ENCODE assay signal across 1 cellular context in the genomic region with DNA sequence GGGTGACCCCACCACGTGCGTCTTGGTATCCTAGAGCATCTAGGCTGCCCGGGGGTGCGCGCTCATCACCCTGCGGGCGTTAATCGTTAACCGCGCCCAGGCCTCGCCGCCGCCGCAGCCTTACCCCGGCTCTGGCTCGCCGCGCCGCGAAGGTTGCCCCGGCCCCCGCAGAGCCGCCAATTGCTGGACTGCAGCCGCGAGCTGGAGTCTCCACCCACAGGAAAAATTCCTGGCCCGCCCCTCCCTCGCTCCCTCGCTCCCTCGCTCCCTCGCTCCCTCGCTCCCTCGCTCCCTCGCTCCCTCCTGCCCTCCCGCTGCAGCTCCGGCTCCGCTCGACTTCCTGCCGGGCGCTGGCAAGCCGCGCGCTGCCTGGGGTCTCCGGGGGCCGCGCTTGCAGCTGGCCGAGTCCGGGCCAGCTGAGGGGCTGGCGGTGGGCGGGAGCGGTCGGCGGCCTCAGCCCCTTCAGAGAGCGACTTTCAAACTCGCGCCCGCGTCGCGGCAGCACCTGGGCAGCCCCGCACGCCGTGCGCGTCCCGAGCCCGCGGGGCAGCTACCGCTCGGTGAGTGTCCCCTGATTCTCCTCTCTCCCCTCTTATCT.
TF ChIP-seq lines count a peak whose summit lies in the region.

A gene (plus strand): TSS at position 280 of the 598 bp plus-strand sequence. CDS start 23,208 bp downstream, outside the sequence.

TF ChIP-seq in HepG2, 621 proteins besides CTCF, POLR2A, EP300 and RAD21 (continued from another document and continues in another):
- TF ChIP-seq, protein P1, sequence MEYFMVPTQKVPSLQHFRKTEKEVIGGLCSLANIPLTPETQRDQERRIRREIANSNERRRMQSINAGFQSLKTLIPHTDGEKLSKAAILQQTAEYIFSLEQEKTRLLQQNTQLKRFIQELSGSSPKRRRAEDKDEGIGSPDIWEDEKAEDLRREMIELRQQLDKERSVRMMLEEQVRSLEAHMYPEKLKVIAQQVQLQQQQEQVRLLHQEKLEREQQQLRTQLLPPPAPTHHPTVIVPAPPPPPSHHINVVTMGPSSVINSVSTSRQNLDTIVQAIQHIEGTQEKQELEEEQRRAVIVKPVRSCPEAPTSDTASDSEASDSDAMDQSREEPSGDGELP (IDR thresholded peaks at IDR 0.05; ENCODE audit: borderline replicate concordance, low read depth), result peak; percentile 15; the same call in 1 of the 2 replicates
- TF ChIP-seq, protein P2, sequence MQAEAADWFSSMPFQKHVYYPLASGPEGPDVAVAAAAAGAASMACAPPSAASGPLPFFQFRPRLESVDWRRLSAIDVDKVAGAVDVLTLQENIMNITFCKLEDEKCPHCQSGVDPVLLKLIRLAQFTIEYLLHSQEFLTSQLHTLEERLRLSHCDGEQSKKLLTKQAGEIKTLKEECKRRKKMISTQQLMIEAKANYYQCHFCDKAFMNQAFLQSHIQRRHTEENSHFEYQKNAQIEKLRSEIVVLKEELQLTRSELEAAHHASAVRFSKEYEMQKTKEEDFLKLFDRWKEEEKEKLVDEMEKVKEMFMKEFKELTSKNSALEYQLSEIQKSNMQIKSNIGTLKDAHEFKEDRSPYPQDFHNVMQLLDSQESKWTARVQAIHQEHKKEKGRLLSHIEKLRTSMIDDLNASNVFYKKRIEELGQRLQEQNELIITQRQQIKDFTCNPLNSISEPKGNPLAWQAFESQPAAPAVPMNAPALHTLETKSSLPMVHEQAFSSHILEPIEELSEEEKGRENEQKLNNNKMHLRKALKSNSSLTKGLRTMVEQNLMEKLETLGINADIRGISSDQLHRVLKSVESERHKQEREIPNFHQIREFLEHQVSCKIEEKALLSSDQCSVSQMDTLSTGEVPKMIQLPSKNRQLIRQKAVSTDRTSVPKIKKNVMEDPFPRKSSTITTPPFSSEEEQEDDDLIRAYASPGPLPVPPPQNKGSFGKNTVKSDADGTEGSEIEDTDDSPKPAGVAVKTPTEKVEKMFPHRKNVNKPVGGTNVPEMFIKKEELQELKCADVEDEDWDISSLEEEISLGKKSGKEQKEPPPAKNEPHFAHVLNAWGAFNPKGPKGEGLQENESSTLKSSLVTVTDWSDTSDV (CRISPR knock-in tag; IDR thresholded peaks at IDR 0.05), result no peak
- TF ChIP-seq PHF8 (CRISPR knock-in tag; IDR thresholded peaks at IDR 0.05), result no peak
- TF ChIP-seq, protein P3, sequence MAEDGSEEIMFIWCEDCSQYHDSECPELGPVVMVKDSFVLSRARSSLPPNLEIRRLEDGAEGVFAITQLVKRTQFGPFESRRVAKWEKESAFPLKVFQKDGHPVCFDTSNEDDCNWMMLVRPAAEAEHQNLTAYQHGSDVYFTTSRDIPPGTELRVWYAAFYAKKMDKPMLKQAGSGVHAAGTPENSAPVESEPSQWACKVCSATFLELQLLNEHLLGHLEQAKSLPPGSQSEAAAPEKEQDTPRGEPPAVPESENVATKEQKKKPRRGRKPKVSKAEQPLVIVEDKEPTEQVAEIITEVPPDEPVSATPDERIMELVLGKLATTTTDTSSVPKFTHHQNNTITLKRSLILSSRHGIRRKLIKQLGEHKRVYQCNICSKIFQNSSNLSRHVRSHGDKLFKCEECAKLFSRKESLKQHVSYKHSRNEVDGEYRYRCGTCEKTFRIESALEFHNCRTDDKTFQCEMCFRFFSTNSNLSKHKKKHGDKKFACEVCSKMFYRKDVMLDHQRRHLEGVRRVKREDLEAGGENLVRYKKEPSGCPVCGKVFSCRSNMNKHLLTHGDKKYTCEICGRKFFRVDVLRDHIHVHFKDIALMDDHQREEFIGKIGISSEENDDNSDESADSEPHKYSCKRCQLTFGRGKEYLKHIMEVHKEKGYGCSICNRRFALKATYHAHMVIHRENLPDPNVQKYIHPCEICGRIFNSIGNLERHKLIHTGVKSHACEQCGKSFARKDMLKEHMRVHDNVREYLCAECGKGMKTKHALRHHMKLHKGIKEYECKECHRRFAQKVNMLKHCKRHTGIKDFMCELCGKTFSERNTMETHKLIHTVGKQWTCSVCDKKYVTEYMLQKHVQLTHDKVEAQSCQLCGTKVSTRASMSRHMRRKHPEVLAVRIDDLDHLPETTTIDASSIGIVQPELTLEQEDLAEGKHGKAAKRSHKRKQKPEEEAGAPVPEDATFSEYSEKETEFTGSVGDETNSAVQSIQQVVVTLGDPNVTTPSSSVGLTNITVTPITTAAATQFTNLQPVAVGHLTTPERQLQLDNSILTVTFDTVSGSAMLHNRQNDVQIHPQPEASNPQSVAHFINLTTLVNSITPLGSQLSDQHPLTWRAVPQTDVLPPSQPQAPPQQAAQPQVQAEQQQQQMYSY (CRISPR knock-in tag; IDR thresholded peaks at IDR 0.05), result no peak
- no peak for TF ChIP-seq ZNF747 (CRISPR knock-in tag; IDR thresholded peaks at IDR 0.05; ENCODE audit: borderline replicate concordance)
- TF ChIP-seq, protein P4, sequence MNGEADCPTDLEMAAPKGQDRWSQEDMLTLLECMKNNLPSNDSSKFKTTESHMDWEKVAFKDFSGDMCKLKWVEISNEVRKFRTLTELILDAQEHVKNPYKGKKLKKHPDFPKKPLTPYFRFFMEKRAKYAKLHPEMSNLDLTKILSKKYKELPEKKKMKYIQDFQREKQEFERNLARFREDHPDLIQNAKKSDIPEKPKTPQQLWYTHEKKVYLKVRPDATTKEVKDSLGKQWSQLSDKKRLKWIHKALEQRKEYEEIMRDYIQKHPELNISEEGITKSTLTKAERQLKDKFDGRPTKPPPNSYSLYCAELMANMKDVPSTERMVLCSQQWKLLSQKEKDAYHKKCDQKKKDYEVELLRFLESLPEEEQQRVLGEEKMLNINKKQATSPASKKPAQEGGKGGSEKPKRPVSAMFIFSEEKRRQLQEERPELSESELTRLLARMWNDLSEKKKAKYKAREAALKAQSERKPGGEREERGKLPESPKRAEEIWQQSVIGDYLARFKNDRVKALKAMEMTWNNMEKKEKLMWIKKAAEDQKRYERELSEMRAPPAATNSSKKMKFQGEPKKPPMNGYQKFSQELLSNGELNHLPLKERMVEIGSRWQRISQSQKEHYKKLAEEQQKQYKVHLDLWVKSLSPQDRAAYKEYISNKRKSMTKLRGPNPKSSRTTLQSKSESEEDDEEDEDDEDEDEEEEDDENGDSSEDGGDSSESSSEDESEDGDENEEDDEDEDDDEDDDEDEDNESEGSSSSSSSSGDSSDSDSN (CRISPR knock-in tag; IDR thresholded peaks at IDR 0.05), result peak; percentile 89
- no peak for TF ChIP-seq AKAP8 (CRISPR knock-in tag; IDR thresholded peaks at IDR 0.05)
- no peak for TF ChIP-seq ZNF354B (CRISPR knock-in tag; IDR thresholded peaks at IDR 0.05)
- no peak for TF ChIP-seq PHF20 (CRISPR knock-in tag; IDR thresholded peaks at IDR 0.05)
- no peak for TF ChIP-seq ZKSCAN1 (IDR thresholded peaks at IDR 0.05; ENCODE audit: low read length)
- no peak for TF ChIP-seq PAWR (CRISPR knock-in tag; IDR thresholded peaks at IDR 0.05; ENCODE audit: borderline replicate concordance)
- peak; percentile 32; the same call in 1 of the 2 replicates for TF ChIP-seq ZNF446 (CRISPR knock-in tag; IDR thresholded peaks at IDR 0.05)
- TF ChIP-seq, protein P5, sequence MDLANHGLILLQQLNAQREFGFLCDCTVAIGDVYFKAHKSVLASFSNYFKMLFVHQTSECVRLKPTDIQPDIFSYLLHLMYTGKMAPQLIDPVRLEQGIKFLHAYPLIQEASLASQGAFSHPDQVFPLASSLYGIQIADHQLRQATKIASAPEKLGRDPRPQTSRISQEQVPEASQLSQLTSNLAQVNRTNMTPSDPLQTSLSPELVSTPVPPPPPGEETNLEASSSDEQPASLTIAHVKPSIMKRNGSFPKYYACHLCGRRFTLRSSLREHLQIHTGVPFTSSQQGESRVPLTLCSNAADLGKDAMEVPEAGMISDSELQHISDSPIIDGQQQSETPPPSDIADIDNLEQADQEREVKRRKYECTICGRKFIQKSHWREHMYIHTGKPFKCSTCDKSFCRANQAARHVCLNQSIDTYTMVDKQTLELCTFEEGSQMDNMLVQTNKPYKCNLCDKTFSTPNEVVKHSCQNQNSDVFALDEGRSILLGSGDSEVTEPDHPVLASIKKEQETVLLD (CRISPR knock-in tag; IDR thresholded peaks at IDR 0.05; ENCODE audit: low read depth), result no peak
- no peak for TF ChIP-seq ZNF34 (CRISPR knock-in tag; IDR thresholded peaks at IDR 0.05; ENCODE audit: borderline replicate concordance)
- TF ChIP-seq SMARCE1 (IDR thresholded peaks at IDR 0.05; ENCODE audit: borderline replicate concordance), result no peak
- TF ChIP-seq AGO1 (IDR thresholded peaks at IDR 0.05; ENCODE audit: low read depth, low read length, poor library complexity, severe bottlenecking), result no peak
- no peak for TF ChIP-seq EZH2 (conservative IDR thresholded peaks at IDR 0.05; ENCODE audit: low read depth, low read length)
- no peak for TF ChIP-seq RFX3 (CRISPR knock-in tag; IDR thresholded peaks at IDR 0.05)
- TF ChIP-seq, protein P6, sequence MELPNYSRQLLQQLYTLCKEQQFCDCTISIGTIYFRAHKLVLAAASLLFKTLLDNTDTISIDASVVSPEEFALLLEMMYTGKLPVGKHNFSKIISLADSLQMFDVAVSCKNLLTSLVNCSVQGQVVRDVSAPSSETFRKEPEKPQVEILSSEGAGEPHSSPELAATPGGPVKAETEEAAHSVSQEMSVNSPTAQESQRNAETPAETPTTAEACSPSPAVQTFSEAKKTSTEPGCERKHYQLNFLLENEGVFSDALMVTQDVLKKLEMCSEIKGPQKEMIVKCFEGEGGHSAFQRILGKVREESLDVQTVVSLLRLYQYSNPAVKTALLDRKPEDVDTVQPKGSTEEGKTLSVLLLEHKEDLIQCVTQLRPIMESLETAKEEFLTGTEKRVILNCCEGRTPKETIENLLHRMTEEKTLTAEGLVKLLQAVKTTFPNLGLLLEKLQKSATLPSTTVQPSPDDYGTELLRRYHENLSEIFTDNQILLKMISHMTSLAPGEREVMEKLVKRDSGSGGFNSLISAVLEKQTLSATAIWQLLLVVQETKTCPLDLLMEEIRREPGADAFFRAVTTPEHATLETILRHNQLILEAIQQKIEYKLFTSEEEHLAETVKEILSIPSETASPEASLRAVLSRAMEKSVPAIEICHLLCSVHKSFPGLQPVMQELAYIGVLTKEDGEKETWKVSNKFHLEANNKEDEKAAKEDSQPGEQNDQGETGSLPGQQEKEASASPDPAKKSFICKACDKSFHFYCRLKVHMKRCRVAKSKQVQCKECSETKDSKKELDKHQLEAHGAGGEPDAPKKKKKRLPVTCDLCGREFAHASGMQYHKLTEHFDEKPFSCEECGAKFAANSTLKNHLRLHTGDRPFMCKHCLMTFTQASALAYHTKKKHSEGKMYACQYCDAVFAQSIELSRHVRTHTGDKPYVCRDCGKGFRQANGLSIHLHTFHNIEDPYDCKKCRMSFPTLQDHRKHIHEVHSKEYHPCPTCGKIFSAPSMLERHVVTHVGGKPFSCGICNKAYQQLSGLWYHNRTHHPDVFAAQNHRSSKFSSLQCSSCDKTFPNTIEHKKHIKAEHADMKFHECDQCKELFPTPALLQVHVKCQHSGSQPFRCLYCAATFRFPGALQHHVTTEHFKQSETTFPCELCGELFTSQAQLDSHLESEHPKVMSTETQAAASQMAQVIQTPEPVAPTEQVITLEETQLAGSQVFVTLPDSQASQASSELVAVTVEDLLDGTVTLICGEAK (IDR thresholded peaks at IDR 0.05), result no peak
- TF ChIP-seq, protein P6 (CRISPR knock-in tag; IDR thresholded peaks at IDR 0.05), result peak; percentile 52; the same call in 1 of the 2 replicates
- peak; percentile 75 for TF ChIP-seq ZNF709 (CRISPR knock-in tag; IDR thresholded peaks at IDR 0.05)
- TF ChIP-seq CREM (IDR thresholded peaks at IDR 0.05), result no peak
- TF ChIP-seq CREM (CRISPR knock-in tag; IDR thresholded peaks at IDR 0.05), result no peak
- TF ChIP-seq, protein P7, sequence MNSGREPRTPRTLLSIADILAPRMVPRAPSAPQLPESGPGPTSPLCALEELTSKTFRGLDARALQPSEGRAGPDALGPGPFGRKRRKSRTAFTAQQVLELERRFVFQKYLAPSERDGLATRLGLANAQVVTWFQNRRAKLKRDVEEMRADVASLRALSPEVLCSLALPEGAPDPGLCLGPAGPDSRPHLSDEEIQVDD (CRISPR knock-in tag; IDR thresholded peaks at IDR 0.05; ENCODE audit: borderline replicate concordance), result no peak
- TF ChIP-seq CAMTA2 (CRISPR knock-in tag; IDR thresholded peaks at IDR 0.05; ENCODE audit: borderline replicate concordance), result 0 out of 2 replicates have a peak, but pooled peaks have one; percentile 27
- no peak for TF ChIP-seq PRPF4 (IDR thresholded peaks at IDR 0.05; ENCODE audit: low read depth, low read length, poor library complexity, severe bottlenecking)
- TF ChIP-seq, protein P8, sequence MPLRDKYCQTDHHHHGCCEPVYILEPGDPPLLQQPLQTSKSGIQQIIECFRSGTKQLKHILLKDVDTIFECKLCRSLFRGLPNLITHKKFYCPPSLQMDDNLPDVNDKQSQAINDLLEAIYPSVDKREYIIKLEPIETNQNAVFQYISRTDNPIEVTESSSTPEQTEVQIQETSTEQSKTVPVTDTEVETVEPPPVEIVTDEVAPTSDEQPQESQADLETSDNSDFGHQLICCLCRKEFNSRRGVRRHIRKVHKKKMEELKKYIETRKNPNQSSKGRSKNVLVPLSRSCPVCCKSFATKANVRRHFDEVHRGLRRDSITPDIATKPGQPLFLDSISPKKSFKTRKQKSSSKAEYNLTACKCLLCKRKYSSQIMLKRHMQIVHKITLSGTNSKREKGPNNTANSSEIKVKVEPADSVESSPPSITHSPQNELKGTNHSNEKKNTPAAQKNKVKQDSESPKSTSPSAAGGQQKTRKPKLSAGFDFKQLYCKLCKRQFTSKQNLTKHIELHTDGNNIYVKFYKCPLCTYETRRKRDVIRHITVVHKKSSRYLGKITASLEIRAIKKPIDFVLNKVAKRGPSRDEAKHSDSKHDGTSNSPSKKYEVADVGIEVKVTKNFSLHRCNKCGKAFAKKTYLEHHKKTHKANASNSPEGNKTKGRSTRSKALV (CRISPR knock-in tag; IDR thresholded peaks at IDR 0.05), result peak; percentile 45
- no peak for TF ChIP-seq ZNF274 (CRISPR knock-in tag; IDR thresholded peaks at IDR 0.05)
